Comparison of ENCODE assay signal across 13 cellular contexts in the genomic region with DNA sequence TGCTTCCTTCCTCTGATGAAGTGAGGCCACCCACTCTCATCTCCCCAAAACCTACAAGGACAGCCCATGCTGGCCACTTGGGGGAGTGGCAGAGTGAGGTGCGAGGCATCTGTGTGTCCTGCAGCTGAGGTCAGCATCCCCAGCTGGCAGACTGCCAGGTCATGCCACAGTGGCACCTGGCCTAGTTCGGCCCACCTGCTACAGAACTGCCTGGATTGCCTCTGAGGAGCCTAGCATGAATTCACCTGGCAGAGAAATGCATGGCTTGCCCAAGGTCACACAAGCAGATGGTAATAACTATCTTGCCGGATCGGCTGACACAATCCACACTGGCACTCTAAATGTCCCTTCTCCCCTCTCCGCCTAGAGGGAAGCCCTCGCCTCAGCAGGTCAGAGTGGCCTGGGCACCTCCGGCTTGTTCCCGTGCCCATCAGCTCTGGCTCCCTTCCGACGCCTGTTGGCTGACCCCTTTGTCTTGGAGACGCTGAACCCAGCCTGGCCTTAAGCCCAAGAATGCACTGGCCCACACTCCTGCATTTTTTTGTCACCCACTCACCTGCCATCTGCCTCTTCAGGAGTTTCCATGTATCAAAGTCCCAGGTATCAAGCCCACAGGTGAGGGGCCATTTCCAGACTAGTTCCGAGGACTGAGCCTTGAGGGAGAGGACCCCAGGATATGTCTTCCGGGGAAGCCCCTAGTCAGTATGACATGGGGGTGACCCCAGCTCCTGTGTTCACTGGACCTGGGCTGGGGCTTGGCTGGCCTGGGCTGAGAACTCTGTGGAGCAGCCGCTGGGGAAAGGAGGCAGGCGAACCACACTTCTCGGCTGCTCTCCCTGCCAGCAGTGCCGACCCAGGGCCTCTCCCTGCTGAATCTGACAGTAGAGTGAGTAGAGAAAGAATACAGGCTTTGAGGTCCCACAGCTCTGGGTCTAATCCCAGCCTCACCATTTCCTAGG. TPM values are rescaled to one million over a fixed set of nuclear protein-coding genes. Genes with fewer than 3 reads are reported as not detected.
A peak's percentile ranks its signal among the peaks of the same experiment; 100 is the strongest.
DNase-seq lines count a peak whose midpoint lies in the region; ATAC-seq and TF ChIP-seq lines count a peak whose summit lies in the region.
"Had no signal": no experiment of that assay in that cellular context is flagged by ENCODE, and none has a peak within 500 bp of the region (broad histone marks: within the 10 kb centered on the region; RNA-seq: fewer than 3 reads in every experiment).

No MANE protein-coding gene starts in this region.

- no peaks in the 10 kb centered on the region for H3K4me1 ChIP-seq in thymus (ENCODE audit: control insufficient read depth, insufficient read depth, low read length)

- peaks cover 38% of the 10 kb centered on the region for H3K36me3 ChIP-seq in thymus (ENCODE audit: control insufficient read depth, insufficient read depth)

- CTCF ChIA-PET in RWPE1 (lab: Yijun Ruan, JAX): interaction anchor here (0.6 to 4.8 kb wide), 4 partner anchors 13 to 100 kb away, joined by 3 to 25 read pairs (median 6); no protein-coding TSS in a partner anchor

- no peaks in the 10 kb centered on the region for H3K27me3 ChIP-seq in thymus (ENCODE audit: control insufficient read depth, insufficient read depth)

- intact Hi-C loops in left colon (cut with DNase I, micrococcal nuclease): no loop called here

- H3K9me3 ChIP-seq in thymus (ENCODE audit: control insufficient read depth): peaks cover 2% of the 10 kb centered on the region

- 91% methylated on average over 17 of the region's 17 CpGs for WGBS in thymus

- DNase-seq in NCI-H146 (lab: John Stamatoyannopoulos, UW) (peak; percentile 69), NCI-H146 treated with DMSO at 0.1 percent for 48 hours (lab: John Stamatoyannopoulos, UW; ENCODE audit: unreplicated experiment) (no peak), RWPE1 (ENCODE audit: low spot score) (no peak), left colon (no peak)
- no peak for DNase-seq in stimulated activated CD4-positive, alpha-beta T cell treated with anti-CD3 and anti-CD28 coated beads, Interleukin-4, amount 100 ng/mL, for 4 hours
- DNase-seq in activated CD4-positive, alpha-beta T cell treated with anti-CD3 and anti-CD28 coated beads for 1 hour: no peak
- DNase-seq: 8988T; activated CD4-positive, alpha-beta T cell treated with anti-CD3 and anti-CD28 coated beads, Interleukin-2, amount 50 U/mL, for 4 hours; activated naive CD4-positive, alpha-beta T cell treated with anti-CD3 and anti-CD28 coated beads, Interleukin-2, amount 50 U/mL, for 16 hours; NCI-H446; occipital lobe had no signal

- peak overlapping the region; percentile 45 for H3K27ac ChIP-seq in RWPE1
- peak overlapping the region; percentile 2 for H3K27ac ChIP-seq in thymus (ENCODE audit: low read depth)

- POLR2A ChIA-PET in RWPE1 (lab: Yijun Ruan, JAX; ENCODE audit: low non-redundant PET): no interaction called here

- ATAC-seq in left colon (peak; percentile 9), GM18511 (IDR thresholded peaks at IDR 0.05; ENCODE audit: unreplicated experiment) (no peak)

- TF ChIP-seq CTCF in RWPE1 (conservative IDR thresholded peaks at IDR 0.05; ENCODE audit: low read depth): no peak

- no peak overlapping the region for H3K4me3 ChIP-seq in thymus (ENCODE audit: low read length)

RNA-seq across cellular contexts. Expression of a gene that starts 21.7 kb away (rescaled TPM):
- total RNA-seq in left colon: 100 to 1,000 TPM; 110 to 165 TPM
- polyA plus RNA-seq in thymus: 34.2 TPM
